12 cellular contexts compared by ENCODE assay signal in the genomic region with DNA sequence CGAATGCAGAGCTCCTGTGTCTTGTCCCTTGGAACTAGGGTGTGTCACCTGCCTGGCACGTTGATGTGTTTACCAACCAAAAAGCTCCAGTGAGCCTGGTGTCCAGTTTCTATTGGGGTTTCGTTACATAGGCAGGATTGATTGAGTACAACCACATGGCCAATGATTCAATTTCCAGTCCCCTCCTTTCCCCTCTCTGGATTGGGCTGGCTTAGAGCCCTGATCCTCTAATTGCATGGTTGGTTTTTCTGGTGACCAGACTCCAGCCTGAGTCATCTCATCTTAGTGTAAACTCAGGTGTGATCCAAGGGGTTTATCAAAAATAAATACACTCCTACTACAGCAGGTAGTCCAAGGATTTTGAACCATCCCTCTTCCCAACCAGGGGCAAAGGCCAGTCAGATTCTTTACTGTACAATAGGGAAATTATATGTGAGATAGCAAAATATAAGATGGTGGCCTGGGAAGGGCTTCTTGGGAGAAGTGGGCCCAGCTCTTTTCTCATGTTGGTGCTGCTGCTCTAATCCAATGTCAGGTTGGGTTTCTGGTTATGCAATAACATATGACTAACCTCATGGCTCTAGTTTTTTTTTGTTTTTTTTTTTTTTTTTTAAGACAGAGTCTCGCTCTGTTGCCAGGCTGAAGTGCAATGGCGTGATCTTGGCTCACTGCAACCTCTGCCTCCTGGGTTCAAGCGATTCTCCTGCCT.
DNase-seq lines count a peak whose midpoint lies in the region; ATAC-seq and TF ChIP-seq lines count a peak whose summit lies in the region.
"Had no signal": no experiment of that assay in that cellular context is flagged by ENCODE, and none has a peak within 500 bp of the region (broad histone marks: within the 10 kb centered on the region; RNA-seq: fewer than 3 reads in every experiment).

No MANE protein-coding gene starts in this region.

- POLR2A ChIA-PET in HEK293 (lab: Yijun Ruan, JAX), result no interaction called here

- TF ChIP-seq CTCF in HEK293 (tag by site-specific recombination; IDR thresholded peaks at IDR 0.05), result no peak
- no peak for TF ChIP-seq CTCF in psoas muscle (IDR thresholded peaks at IDR 0.05)
- no peak for TF ChIP-seq CTCF in GM10266 (IDR thresholded peaks at IDR 0.05; ENCODE audit: control insufficient read depth, insufficient read depth, low read depth, missing control alignments)

- H3K4me3 ChIP-seq in HEK293 (ENCODE audit: low read depth, low read length) (no peak overlapping the region), psoas muscle (no peak overlapping the region)

- intact Hi-C loops in psoas muscle (cut with DNase I), result no loop called here

- H3K36me3 ChIP-seq in HEK293 (ENCODE audit: control insufficient read depth in 2 of 2, insufficient read depth in 1 of 2, low read length in 2 of 2) (no peaks in the 10 kb centered on the region), psoas muscle (ENCODE audit: insufficient read depth in 1 of 2, low read depth in 1 of 2) (no peaks in the 10 kb centered on the region)

- 68 to 91% (median 73%) methylated on average over 5 to 6 of the region's 6 CpGs for WGBS in psoas muscle, 3 donors

- DNase-seq in NCI-H69 (lab: John Stamatoyannopoulos, UW) (peak; percentile 79), psoas muscle (no peak), GM10266 (ENCODE audit: extremely low spot score) (no peak)
- no peak for DNase-seq in central memory CD4-positive, alpha-beta T cell
- DNase-seq in stimulated activated CD4-positive, alpha-beta T cell treated with anti-CD3 and anti-CD28 coated beads, Interleukin-2, amount 100 ng/mL, for 48 hours, result no peak
- DNase-seq: activated T-cell treated with anti-CD3 and anti-CD28 coated beads, Interleukin-2, amount 50 U/mL, for 72 hours; dorsolateral prefrontal cortex; mesendoderm; NCI-H1694 treated with DMSO at 0.1 percent for 48 hours had no signal

- CTCF ChIA-PET in HEK293 (lab: Yijun Ruan, JAX), result interaction anchor here (1.0 kb wide), 1 partner anchor 71 kb away, joined by 3 read pairs; no protein-coding TSS in a partner anchor

- no peaks in the 10 kb centered on the region for H3K9me3 ChIP-seq in HEK293 (ENCODE audit: control insufficient read depth, insufficient read depth, low read depth, low read length)
- no peaks in the 10 kb centered on the region for H3K9me3 ChIP-seq in psoas muscle

- ATAC-seq in esophagus mucosa, result peak; percentile 98
- peak in 3 of 4 donors; percentile 51 to 68 (median 57) for ATAC-seq in psoas muscle
- ATAC-seq in GM19467 (IDR thresholded peaks at IDR 0.05; ENCODE audit: unreplicated experiment), result no peak

- H3K27ac ChIP-seq in HEK293 (ENCODE audit: extremely low read depth, low read depth, low read length), result no peak overlapping the region
- H3K27ac ChIP-seq in psoas muscle, result no peak overlapping the region

- H3K4me1 ChIP-seq in HEK293 (ENCODE audit: control insufficient read depth, insufficient read depth, low read length) (no peaks in the 10 kb centered on the region), psoas muscle (peaks cover 3% of the 10 kb centered on the region)

- H3K27me3 ChIP-seq in psoas muscle (ENCODE audit: insufficient read depth in 3 of 3, low read length in 2 of 3), result no peaks in the 10 kb centered on the region
- H3K27me3 ChIP-seq: dorsolateral prefrontal cortex had no signal

TF ChIP-seq in HEK293, 187 proteins besides CTCF, POLR2A, EP300 and RAD21:
- no peak for TF ChIP-seq ZNF501 (tag by site-specific recombination; IDR thresholded peaks at IDR 0.05)
- TF ChIP-seq ZNF423 (tag by site-specific recombination; IDR thresholded peaks at IDR 0.05), result no peak
- TF ChIP-seq, protein P1, sequence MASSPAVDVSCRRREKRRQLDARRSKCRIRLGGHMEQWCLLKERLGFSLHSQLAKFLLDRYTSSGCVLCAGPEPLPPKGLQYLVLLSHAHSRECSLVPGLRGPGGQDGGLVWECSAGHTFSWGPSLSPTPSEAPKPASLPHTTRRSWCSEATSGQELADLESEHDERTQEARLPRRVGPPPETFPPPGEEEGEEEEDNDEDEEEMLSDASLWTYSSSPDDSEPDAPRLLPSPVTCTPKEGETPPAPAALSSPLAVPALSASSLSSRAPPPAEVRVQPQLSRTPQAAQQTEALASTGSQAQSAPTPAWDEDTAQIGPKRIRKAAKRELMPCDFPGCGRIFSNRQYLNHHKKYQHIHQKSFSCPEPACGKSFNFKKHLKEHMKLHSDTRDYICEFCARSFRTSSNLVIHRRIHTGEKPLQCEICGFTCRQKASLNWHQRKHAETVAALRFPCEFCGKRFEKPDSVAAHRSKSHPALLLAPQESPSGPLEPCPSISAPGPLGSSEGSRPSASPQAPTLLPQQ (tag by site-specific recombination; IDR thresholded peaks at IDR 0.05), result peak; percentile 68
- no peak for TF ChIP-seq ZNF596 (tag by site-specific recombination; IDR thresholded peaks at IDR 0.05)
- TF ChIP-seq, protein P2, sequence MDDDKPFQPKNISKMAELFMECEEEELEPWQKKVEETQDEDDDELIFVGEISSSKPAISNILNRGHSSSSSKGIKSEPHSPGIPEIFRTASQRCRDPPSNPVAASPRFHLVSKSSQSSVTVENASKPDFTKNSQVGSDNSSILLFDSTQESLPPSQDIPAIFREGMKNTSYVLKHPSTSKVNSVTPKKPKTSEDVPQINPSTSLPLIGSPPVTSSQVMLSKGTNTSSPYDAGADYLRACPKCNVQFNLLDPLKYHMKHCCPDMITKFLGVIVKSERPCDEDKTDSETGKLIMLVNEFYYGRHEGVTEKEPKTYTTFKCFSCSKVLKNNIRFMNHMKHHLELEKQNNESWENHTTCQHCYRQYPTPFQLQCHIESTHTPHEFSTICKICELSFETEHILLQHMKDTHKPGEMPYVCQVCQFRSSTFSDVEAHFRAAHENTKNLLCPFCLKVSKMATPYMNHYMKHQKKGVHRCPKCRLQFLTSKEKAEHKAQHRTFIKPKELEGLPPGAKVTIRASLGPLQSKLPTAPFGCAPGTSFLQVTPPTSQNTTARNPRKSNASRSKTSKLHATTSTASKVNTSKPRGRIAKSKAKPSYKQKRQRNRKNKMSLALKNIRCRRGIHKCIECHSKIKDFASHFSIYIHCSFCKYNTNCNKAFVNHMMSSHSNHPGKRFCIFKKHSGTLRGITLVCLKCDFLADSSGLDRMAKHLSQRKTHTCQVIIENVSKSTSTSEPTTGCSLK (tag by site-specific recombination; IDR thresholded peaks at IDR 0.05), result no peak
- no peak for TF ChIP-seq ZNF660 (tag by site-specific recombination; IDR thresholded peaks at IDR 0.05)
- TF ChIP-seq, protein P3, sequence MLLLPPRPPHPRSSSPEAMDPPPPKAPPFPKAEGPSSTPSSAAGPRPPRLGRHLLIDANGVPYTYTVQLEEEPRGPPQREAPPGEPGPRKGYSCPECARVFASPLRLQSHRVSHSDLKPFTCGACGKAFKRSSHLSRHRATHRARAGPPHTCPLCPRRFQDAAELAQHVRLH (tag by site-specific recombination; IDR thresholded peaks at IDR 0.05), result no peak
- TF ChIP-seq ZFP69B (tag by site-specific recombination; IDR thresholded peaks at IDR 0.05), result 0 out of 2 replicates have a peak, but pooled peaks have one; percentile 16
- TF ChIP-seq SP7 (tag by site-specific recombination; IDR thresholded peaks at IDR 0.05), result peak; percentile 75
